Comparison of ENCODE assay signal across 21 cellular contexts in the genomic region with DNA sequence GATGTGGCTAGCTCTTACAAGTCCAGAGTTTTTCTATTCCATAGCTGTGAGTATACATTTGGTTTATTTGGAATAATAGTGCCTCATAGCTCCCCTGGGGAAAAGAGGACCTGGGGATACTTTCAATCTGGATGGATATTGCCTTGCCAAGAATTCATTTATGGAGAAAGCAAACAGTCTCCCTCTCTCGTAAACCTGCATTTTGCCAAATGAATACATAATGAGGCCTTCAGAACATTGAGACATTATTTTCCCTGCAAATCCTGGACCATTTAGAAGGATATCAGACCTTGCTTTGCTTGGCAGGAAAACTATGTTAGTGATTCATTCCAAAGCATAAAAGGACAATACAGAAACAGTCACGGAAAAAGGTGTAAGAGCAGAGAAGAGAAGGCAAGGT.
"Had no signal": no experiment of that assay in that cellular context is flagged by ENCODE, and none has a peak within 500 bp of the region (broad histone marks: within the 10 kb centered on the region; RNA-seq: fewer than 3 reads in every experiment).

No MANE protein-coding gene starts in this region.

- H3K9me3 Mint-ChIP-seq: activated naive CD4-positive, alpha-beta T cell treated with anti-CD3 and anti-CD28 coated beads for 36 hours; activated T-helper 2 cell treated with anti-CD3 and anti-CD28 coated beads, Interferon-gamma antibody, Interleukin-2, Interleukin-4, amounts not matched to agents 10 μg/mL and 5 μg/mL and 100 μg/mL, durations not matched to agents 14 hours and 24 hours and 36 hours; natural killer cell; type B pancreatic cell had no signal

- H3K4me1 ChIP-seq: body of pancreas, suprapubic skin had no signal

- H3K27me3 Mint-ChIP-seq: T-cell had no signal

- ATAC-seq: body of pancreas; natural killer cell; stimulated activated naive CD8-positive, alpha-beta T cell treated with anti-CD3 and anti-CD28 coated beads, Interleukin-15, Interleukin-2, amounts not matched to agents 100 U/mL and 50 U/mL, for 24 hours; T-cell had no signal

- H3K27ac ChIP-seq: body of pancreas, neutrophil, skin epidermis, suprapubic skin had no signal

- H3K4me1 Mint-ChIP-seq: natural killer cell, T-cell had no signal

- H3K36me3 ChIP-seq: neutrophil, suprapubic skin had no signal

- H3K4me3 Mint-ChIP-seq: activated naive CD4-positive, alpha-beta T cell treated with anti-CD3 and anti-CD28 coated beads for 36 hours; natural killer cell; T-cell; type B pancreatic cell had no signal

- H3K27ac Mint-ChIP-seq: activated naive CD4-positive, alpha-beta T cell treated with anti-CD3 and anti-CD28 coated beads for 36 hours; activated T-helper 2 cell treated with anti-CD3 and anti-CD28 coated beads, Interferon-gamma antibody, Interleukin-2, Interleukin-4, amounts not matched to agents 10 μg/mL and 5 μg/mL and 100 μg/mL, durations not matched to agents 14 hours and 24 hours and 36 hours; natural killer cell; T-cell; type B pancreatic cell had no signal

- H3K9me3 ChIP-seq: body of pancreas, neutrophil, suprapubic skin had no signal

- H3K4me3 ChIP-seq: body of pancreas, skin epidermis, suprapubic skin had no signal

- H3K27me3 ChIP-seq: body of pancreas, neutrophil, suprapubic skin had no signal

- DNase-seq: activated CD4-positive, alpha-beta T cell treated with anti-CD3 and anti-CD28 coated beads, Interleukin-2, amount 50 U/mL, for 48 hours; activated CD4-positive, CD25-positive, alpha-beta regulatory T cell treated with anti-CD3 and anti-CD28 coated beads, Interleukin-2, amount 50 U/mL, for 72 hours; activated naive CD4-positive, alpha-beta T cell treated with anti-CD3 and anti-CD28 coated beads for 36 hours; activated T-cell treated with anti-CD3 and anti-CD28 coated beads, Interleukin-2, amount 50 U/mL, for 1 hour; body of pancreas; central memory CD4-positive, alpha-beta T cell; cortex of kidney; effector CD4-positive, alpha-beta T cell; foreskin melanocyte; mesenchymal stem cell; natural killer cell; posterior cingulate gyrus; stimulated activated CD4-positive, alpha-beta T cell treated with anti-CD3 and anti-CD28 coated beads, Interleukin-4, amount 100 ng/mL, for 24 hours; stimulated activated naive CD8-positive, alpha-beta T cell treated with anti-CD3 and anti-CD28 coated beads, Interleukin-15, Interleukin-2, amounts not matched to agents 100 U/mL and 50 U/mL, for 24 hours; T-cell; T1000 had no signal

- H3K36me3 Mint-ChIP-seq: natural killer cell, T-cell, type B pancreatic cell had no signal
